In genomic region chr3:39383190-39383912, GRCh38 we compare ENCODE assay signal across 8 cellular contexts. TPM values are rescaled to one million over a fixed set of nuclear protein-coding genes. Genes with fewer than 3 reads are reported as not detected.
DNase-seq lines count a peak whose midpoint lies in the region; ATAC-seq and TF ChIP-seq lines count a peak whose summit lies in the region.

Gene SLC25A38 (plus strand): TSS chr3:39383370. CDS start chr3:39383725, 355 bp downstream.

- no peaks in the 10 kb centered on the region for H3K36me3 ChIP-seq in PC-9 (ENCODE audit: low read depth)
- no peaks in the 10 kb centered on the region for H3K36me3 ChIP-seq in rectal smooth muscle tissue (ENCODE audit: control insufficient read depth, insufficient read depth, low read length)

- H3K27ac Mint-ChIP-seq in activated naive CD8-positive, alpha-beta T cell treated with anti-CD3 and anti-CD28 coated beads for 36 hours = peak within 1 kb of the TSS; percentile 98

- POLR2A ChIA-PET in PC-9 (lab: Charles Lee; ENCODE audit: unreplicated experiment) = no interaction called here

- H3K4me3 Mint-ChIP-seq in activated naive CD8-positive, alpha-beta T cell treated with anti-CD3 and anti-CD28 coated beads for 36 hours = peak within 1 kb of the TSS; percentile 94

- ATAC-seq in HG02610 (IDR thresholded peaks at IDR 0.05; ENCODE audit: unreplicated experiment) = peak; percentile 73
- ATAC-seq in left cardiac atrium = peak; percentile 78 to 89

- peaks cover 18% of the 10 kb centered on the region for H3K4me1 ChIP-seq in PC-9 (replicated peaks; ENCODE audit: insufficient read depth)
- H3K4me1 ChIP-seq in rectal smooth muscle tissue (ENCODE audit: control insufficient read depth, insufficient read depth, low read length) = peaks cover 4% of the 10 kb centered on the region

- TF ChIP-seq CTCF in GM12865 (IDR thresholded peaks at IDR 0.05; ENCODE audit: insufficient read depth, low read depth, low read length, missing control alignments) (peak; percentile 27), PC-9 (conservative IDR thresholded peaks at IDR 0.05) (no peak)

- H3K9me3 ChIP-seq in PC-9 (ENCODE audit: insufficient read depth, low read depth) = no peaks in the 10 kb centered on the region

- H3K27ac ChIP-seq in PC-9 (peak within 1 kb of the TSS; percentile 76), rectal smooth muscle tissue (ENCODE audit: low read depth, low read length) (peak within 1 kb of the TSS; percentile 92)

- peaks cover 50% of the 10 kb centered on the region for H3K79me2 ChIP-seq in PC-9 (ENCODE audit: low read depth)

- H4K20me1 ChIP-seq in PC-9 (ENCODE audit: insufficient read depth) = peaks cover 25% of the 10 kb centered on the region

- H3K27me3 ChIP-seq in PC-9 (ENCODE audit: insufficient read depth, low read depth) (no peaks in the 10 kb centered on the region), rectal smooth muscle tissue (ENCODE audit: control insufficient read depth, insufficient read depth, low read length) (no peaks in the 10 kb centered on the region)

- no peaks in the 10 kb centered on the region; the same call in 1 of the 2 replicates for H3F3A ChIP-seq in PC-9 (ENCODE audit: insufficient read depth, low read depth)

- peak; percentile 93 for DNase-seq in GM12865 (ENCODE audit: low read depth)
- peak; percentile 75 to 79 for DNase-seq in PC-9
- peak; percentile 87 for DNase-seq in activated naive CD8-positive, alpha-beta T cell treated with anti-CD3 and anti-CD28 coated beads for 36 hours
- DNase-seq in left cardiac atrium = peak; percentile 79
- DNase-seq in NOMO-1 treated with dmso at 0.1 percent for 144 hours (lab: John Stamatoyannopoulos, UW; ENCODE audit: unreplicated experiment) = no peak
- DNase-seq in DMS153 treated with DMSO at 0.1 percent for 48 hours (lab: John Stamatoyannopoulos, UW; ENCODE audit: unreplicated experiment) = no peak

- H3K4me3 ChIP-seq in GM12865 (ENCODE audit: low read depth, low read length) (peak within 1 kb of the TSS; percentile 98), PC-9 (peak within 1 kb of the TSS; percentile 78), rectal smooth muscle tissue (ENCODE audit: low read length) (peak within 1 kb of the TSS; percentile 92)

- peaks cover 16% of the 10 kb centered on the region for H3K36me3 Mint-ChIP-seq in activated naive CD8-positive, alpha-beta T cell treated with anti-CD3 and anti-CD28 coated beads for 36 hours

- intact Hi-C loops in PC-9 (cut with micrococcal nuclease; ENCODE audit: unreplicated experiment) = no loop called here
- intact Hi-C loops in left cardiac atrium (cut with DNase I) = no loop called here

- no peaks in the 10 kb centered on the region for H3K9me2 ChIP-seq in PC-9 (ENCODE audit: insufficient read depth)

- peaks cover 40% of the 10 kb centered on the region for H3K4me1 Mint-ChIP-seq in activated naive CD8-positive, alpha-beta T cell treated with anti-CD3 and anti-CD28 coated beads for 36 hours

- no peaks in the 10 kb centered on the region for H3K27me3 Mint-ChIP-seq in activated naive CD8-positive, alpha-beta T cell treated with anti-CD3 and anti-CD28 coated beads for 36 hours

- peak within 1 kb of the TSS; percentile 84 for H3K9ac ChIP-seq in rectal smooth muscle tissue (ENCODE audit: low read length)

- H3K4me2 ChIP-seq in PC-9 = peak within 1 kb of the TSS; percentile 87

- H3K9me3 Mint-ChIP-seq in activated naive CD8-positive, alpha-beta T cell treated with anti-CD3 and anti-CD28 coated beads for 36 hours = no peaks in the 10 kb centered on the region

- BruUV-seq in PC-9 (replicated peaks; lab: Mats Ljungman, UMichigan) = no TSS peak

- CTCF ChIA-PET in PC-9 (lab: Charles Lee) = no interaction called here

- peak within 1 kb of the TSS; percentile 89 for H2AFZ ChIP-seq in PC-9

RNA-seq across cellular contexts. Expression of gene SLC25A38, which starts in this region (rescaled TPM):
- total RNA-seq in PC-9 (2021) (22.0 and 25.6 TPM in 2 replicates), left cardiac atrium (10 to 100 TPM; 12.0 to 13.7 TPM)
- 10 to 100 TPM; 43.2 to 44.1 TPM for total RNA-seq in activated naive CD8-positive, alpha-beta T cell treated with anti-CD3 and anti-CD28 coated beads for 36 hours

Comparison
In these comparisons a context has a peak if more than half of its experiments do, and no peak if none do; other contexts are left out.
1. DNase-seq: peak in GM12865 (single experiment), PC-9 (2 of 2), activated naive CD8-positive, alpha-beta T cell treated with anti-CD3 and anti-CD28 coated beads for 36 hours (single experiment) and left cardiac atrium (single experiment); none in NOMO-1 treated with dmso at 0.1 percent for 144 hours (single experiment) and DMS153 treated with DMSO at 0.1 percent for 48 hours (single experiment).
2. Peak in every context shown above with its lines, with median percentiles within 50 percentile points of each other: H3K4me3 ChIP-seq.